In genomic region chr2:86037141-86037794, GRCh38 we compare ENCODE assay signal across 8 cellular contexts.
DNase-seq lines count a peak whose midpoint lies in the region; TF ChIP-seq lines count a peak whose summit lies in the region.

No MANE protein-coding gene starts in this region.

- DNase-seq in AG20443 (ENCODE audit: low spot score) (peak; percentile 91), NCI-H2029 (lab: John Stamatoyannopoulos, UW) (peak; percentile 38), foreskin fibroblast (peak; percentile 95 to 97), pulmonary artery endothelial cell (ENCODE audit: low read depth, low spot score) (peak; percentile 39), cerebellar cortex (ENCODE audit: low spot score) (no peak), islet precursor cell (no peak), cerebellum (ENCODE audit: low spot score) (no peak)
- DNase-seq in activated naive CD4-positive, alpha-beta T cell treated with Interleukin-2 at 50 U/mL for 16 hours = peak; percentile 68

- no peak for TF ChIP-seq CTCF in foreskin fibroblast (IDR thresholded peaks at IDR 0.05; ENCODE audit: low read depth, low read length)

- no peak overlapping the region for H3K4me3 ChIP-seq in foreskin fibroblast (ENCODE audit: low read depth in 1 of 2, low read length in 2 of 2)

Comparison
In these comparisons a context has a peak if more than half of its experiments do, and no peak if none do; other contexts are left out.
1. DNase-seq: peak in AG20443 (single experiment), NCI-H2029 (single experiment), activated naive CD4-positive, alpha-beta T cell treated with Interleukin-2 at 50 U/mL for 16 hours (single experiment), foreskin fibroblast (2 of 2) and pulmonary artery endothelial cell (single experiment); none in cerebellar cortex (single experiment), islet precursor cell (single experiment) and cerebellum (single experiment).